7 cellular contexts compared by ENCODE assay signal in genomic region chr3:186514296-186515002, GRCh38. TPM values are rescaled to one million over a fixed set of nuclear protein-coding genes. Genes with fewer than 3 reads are reported as not detected.
DNase-seq lines count a peak whose midpoint lies in the region; ATAC-seq, FAIRE-seq and TF ChIP-seq lines count a peak whose summit lies in the region.

No MANE protein-coding gene starts in this region.

- POLR2A ChIA-PET in GM12878 (lab: Charles Lee): interaction anchor here (1.2 to 1.8 kb wide), 2 partner anchors 11 to 24 kb away, joined by 4 to 5 read pairs; no protein-coding TSS in a partner anchor

- peak; percentile 36; the same call in 1 of the 2 replicates for TF ChIP-seq RAD21 in GM12878 (IDR thresholded peaks at IDR 0.05; ENCODE audit: insufficient read depth, low read depth, low read length)

- H3K27me3 ChIP-seq in GM06990 (replicated peaks; ENCODE audit: control insufficient read depth, insufficient read depth, low read length) (no peaks in the 10 kb centered on the region), KMS-11 (ENCODE audit: insufficient read depth, low read depth) (no peaks in the 10 kb centered on the region), GM12878 (replicated peaks in 1 of 2; ENCODE audit: control insufficient read depth in 2 of 2, insufficient read depth in 2 of 2, low read length in 1 of 2) (no peaks in the 10 kb centered on the region)

- FAIRE-seq in GM12878 (lab: Jason Lieb, UNC) (no peak), frontal cortex (lab: Jason Lieb, UNC) (no peak)

- H3K79me2 ChIP-seq in KMS-11 (ENCODE audit: insufficient read depth, low read depth) (no peaks in the 10 kb centered on the region), GM12878 (ENCODE audit: control insufficient read depth, insufficient read depth, low read length) (no peaks in the 10 kb centered on the region)

- no peak overlapping the region for H2AFZ ChIP-seq in KMS-11 (ENCODE audit: low read depth)
- H2AFZ ChIP-seq in GM12878 (ENCODE audit: control insufficient read depth, low read depth, low read length): no peak overlapping the region

- H3K9ac ChIP-seq in KMS-11 (no peak overlapping the region), GM12878 (ENCODE audit: control insufficient read depth, insufficient read depth, low read length) (no peak overlapping the region)

- H3K36me3 ChIP-seq in GM06990 (ENCODE audit: control insufficient read depth, insufficient read depth, low read length): no peaks in the 10 kb centered on the region
- no peaks in the 10 kb centered on the region for H3K36me3 ChIP-seq in KMS-11 (ENCODE audit: insufficient read depth)
- H3K36me3 ChIP-seq in GM12878 (ENCODE audit: control insufficient read depth in 2 of 2, insufficient read depth in 2 of 2, low read length in 1 of 2): no peaks in the 10 kb centered on the region

- no peaks in the 10 kb centered on the region; the same call in 2 of the 3 replicates for H3K9me3 ChIP-seq in GM12878 (replicated peaks; ENCODE audit: control insufficient read depth, insufficient read depth, low read length)

- in situ Hi-C loops in GM12878 (cut with MboI): no loop called here

- H3K4me2 ChIP-seq in KMS-11 (no peak overlapping the region), GM12878 (ENCODE audit: control insufficient read depth, insufficient read depth) (no peak overlapping the region)

- WGBS in GM12878 (ENCODE audit: insufficient coverage, insufficient replicate concordance, low lambda C conversion rate, missing lambda C conversion rate): 83% methylated on average over 3 of the region's 3 CpGs

- H3K4me1 Mint-ChIP-seq in nephron: no peaks in the 10 kb centered on the region

- no peak for TF ChIP-seq POLR2A in GM12878 (IDR thresholded peaks at IDR 0.05; ENCODE audit: low read depth, low read length)

- SMC1A ChIA-PET in GM12878 (lab: Charles Lee; ENCODE audit: uncharacterized antibody, unreplicated experiment): interaction anchor here (1.0 to 12.3 kb wide), 3 partner anchors 19 to 255 kb away, joined by 3 to 257 read pairs (median 3); no protein-coding TSS in a partner anchor

- peaks cover 28% of the 10 kb centered on the region for H3K27me3 Mint-ChIP-seq in nephron (ENCODE audit: low read depth)

- DNase-seq in GM06990 (ENCODE audit: extremely low read depth, insufficient read length) (no peak), GM12878 (ENCODE audit: low read depth, low spot score) (no peak), DMS114 treated with DMSO at 0.1 percent for 48 hours (lab: John Stamatoyannopoulos, UW; ENCODE audit: unreplicated experiment) (no peak), frontal cortex (ENCODE audit: low spot score in 2 of 2) (no peak)

- TF ChIP-seq EP300 in GM12878 (IDR thresholded peaks at IDR 0.05; ENCODE audit: borderline replicate concordance in 1 of 2, control insufficient read depth in 1 of 2, low read depth in 2 of 2, low read length in 2 of 2): no peak

- H3K27ac ChIP-seq in KMS-11: no peak overlapping the region
- no peak overlapping the region for H3K27ac ChIP-seq in GM12878 (ENCODE audit: control insufficient read depth, insufficient read depth)

- no peak overlapping the region for H3K27ac Mint-ChIP-seq in nephron

- intact Hi-C loops in GM12878 (cut with micrococcal nuclease; ENCODE audit: unreplicated experiment): no loop called here

- ATAC-seq in GM12878: no peak
- no peak for ATAC-seq in HG03439 (IDR thresholded peaks at IDR 0.05; ENCODE audit: unreplicated experiment)

- no peaks in the 10 kb centered on the region for H4K20me1 ChIP-seq in KMS-11 (ENCODE audit: insufficient read depth)
- no peaks in the 10 kb centered on the region for H4K20me1 ChIP-seq in GM12878 (ENCODE audit: control insufficient read depth, insufficient read depth)

- H3K4me1 ChIP-seq in KMS-11 (ENCODE audit: low read depth, poor library complexity, severe bottlenecking): no peaks in the 10 kb centered on the region
- H3K4me1 ChIP-seq in GM12878 (ENCODE audit: control insufficient read depth, insufficient read depth, low read length): peaks cover 59% of the 10 kb centered on the region

- H3K36me3 Mint-ChIP-seq in nephron (ENCODE audit: low read depth): no peaks in the 10 kb centered on the region

- CTCF ChIA-PET in GM12878 (lab: Yijun Ruan, JAX): interaction anchor here (1.1 to 1.5 kb wide), 2 partner anchors 10 to 256 kb away, joined by 3 read pairs; no protein-coding TSS in a partner anchor

- RAD21 ChIA-PET in GM12878 (lab: Charles Lee; ENCODE audit: unreplicated experiment): interaction anchor here (7.8 kb wide), 1 partner anchor 22 kb away, joined by 192 read pairs; no protein-coding TSS in a partner anchor

- H3K4me3 ChIP-seq in GM06990 (replicated peaks; ENCODE audit: low read depth, low read length) (no peak overlapping the region), KMS-11 (IDR thresholded peaks at IDR 0.05; ENCODE audit: insufficient read depth, low read depth, low read length) (no peak overlapping the region), GM12878 (no peak overlapping the region)

- BruUV-seq in GM12878 (replicated peaks; lab: Mats Ljungman, UMichigan): no TSS peak

- no peak overlapping the region for H3K4me3 Mint-ChIP-seq in nephron

- H3K9me3 Mint-ChIP-seq in nephron: no peaks in the 10 kb centered on the region

- TF ChIP-seq CTCF in GM06990 (IDR thresholded peaks at IDR 0.05; ENCODE audit: insufficient read depth, low read length, poor library complexity, severe bottlenecking): peak; percentile 38
- TF ChIP-seq CTCF in KMS-11 (conservative IDR thresholded peaks at IDR 0.05; ENCODE audit: low read depth, low read length): peak; percentile 53; the same call in 1 of the 2 replicates
- peak; percentile 15 to 54 (median 49); a peak in 4 of 6 replicates for TF ChIP-seq CTCF in GM12878 (IDR thresholded peaks at IDR 0.05 in 2 of 3, conservative IDR thresholded peaks at IDR 0.05 in 1 of 3; ENCODE audit: control insufficient read depth in 2 of 3, extremely low read depth in 1 of 3, insufficient read depth in 1 of 3, low read depth in 3 of 3, low read length in 3 of 3)
- TF ChIP-seq CTCF in nephron (IDR thresholded peaks at IDR 0.05; ENCODE audit: unreplicated experiment in 3 of 3): peak in 2 of 3 experiments; percentile 16 to 36

TF ChIP-seq in GM12878, 131 proteins besides CTCF, POLR2A, EP300 and RAD21 (continues in another document):
- TF ChIP-seq IRF4 (IDR thresholded peaks at IDR 0.05; ENCODE audit: low read depth, low read length): peak; percentile 4; the same call in 1 of the 2 replicates

RNA-seq across cellular contexts. Expression of gene CRYGS, which starts 29.7 kb away (rescaled TPM):
- total RNA-seq in GM12878 (2013; cell fraction: nucleolus; rRNA removed): 9.3 and 10.6 TPM in 2 replicates
- total RNA-seq in GM12878 (2014; rRNA removed) (4.1 and 4.8 TPM in 2 replicates), GM12878 (2014; rRNA removed; fragmentation: Illumina TruSeq; extraction: Trizol) (2.4 and 2.5 TPM in 2 replicates), GM12878 (2021) (1.7 and 2.1 TPM in 2 replicates), frontal cortex (1.6 TPM)
- 3.1 TPM for polyA plus RNA-seq in GM12878 (2011; ENCODE audit: low read depth)
- polyA plus RNA-seq in GM12878 (2011; rRNA removed) (5.8 and 6.0 TPM in 2 replicates), GM12878 (2014; fragmentation: Illumina TruSeq; extraction: Trizol) (2.5 and 4.5 TPM in 2 replicates), GM12878 (2014; fragmentation: Nextera tagmentation; extraction: Ambion mirVana) (1 to 10 TPM; 1.4 to 2.8 TPM), GM12878 (2014; rRNA removed) (3.5 and 5.3 TPM in 2 replicates), GM12878 (2016; fragmentation: Nextera tagmentation; extraction: Ambion mirVana) (1 to 10 TPM; 1.1 to 1.6 TPM)
- 2.4 and 4.3 TPM in 2 replicates for polyA plus RNA-seq in GM12878 (2011; cell fraction: cytosol; rRNA removed)
- 16.6 and 23.7 TPM in 2 replicates for polyA plus RNA-seq in GM12878 (2011; cell fraction: nucleus; rRNA removed)
- polyA plus RNA-seq in GM12878 (2012): 3.0 and 3.3 TPM in 2 replicates
- polyA minus RNA-seq in GM12878 (2011; rRNA and poly(A)+ RNA removed): 2.9 and 5.3 TPM in 2 replicates
- 1.2 TPM in 1 of 2 replicates, not detected in the other for polyA minus RNA-seq in GM12878 (2011; cell fraction: cytosol; rRNA and poly(A)+ RNA removed)
- 6.6 and 10.3 TPM in 2 replicates for polyA minus RNA-seq in GM12878 (2011; cell fraction: nucleus; rRNA and poly(A)+ RNA removed)

RNA-seq across cellular contexts. Expression of gene TBCCD1, which starts 52.7 kb away (rescaled TPM):
- total RNA-seq in GM12878 (2013; cell fraction: nucleolus; rRNA removed): 33.7 and 36.8 TPM in 2 replicates
- total RNA-seq in GM12878 (2014; rRNA removed): 20.4 and 21.1 TPM in 2 replicates
- total RNA-seq in GM12878 (2014; rRNA removed; fragmentation: Illumina TruSeq; extraction: Trizol): 14.8 and 15.0 TPM in 2 replicates
- 11.5 and 12.3 TPM in 2 replicates for total RNA-seq in GM12878 (2021)
- 4.2 TPM for polyA plus RNA-seq in GM12878 (2011; ENCODE audit: low read depth)
- 23.4 and 25.0 TPM in 2 replicates for polyA plus RNA-seq in GM12878 (2011; rRNA removed)
- polyA plus RNA-seq in GM12878 (2011; cell fraction: cytosol; rRNA removed): 17.0 and 18.7 TPM in 2 replicates
- polyA plus RNA-seq in GM12878 (2011; cell fraction: nucleus; rRNA removed): 16.5 and 17.4 TPM in 2 replicates
- 5.6 and 6.4 TPM in 2 replicates for polyA plus RNA-seq in GM12878 (2012)
- 14.3 and 16.5 TPM in 2 replicates for polyA plus RNA-seq in GM12878 (2014; fragmentation: Illumina TruSeq; extraction: Trizol)
- 10 to 100 TPM in 1 of 2 experiments, 1 to 10 TPM in 1; 6.9 to 11.3 TPM for polyA plus RNA-seq in GM12878 (2014; fragmentation: Nextera tagmentation; extraction: Ambion mirVana)
- 14.1 and 14.7 TPM in 2 replicates for polyA plus RNA-seq in GM12878 (2014; rRNA removed)
- 10 to 100 TPM; 15.8 to 18.0 TPM for polyA plus RNA-seq in GM12878 (2016; fragmentation: Nextera tagmentation; extraction: Ambion mirVana)
- polyA minus RNA-seq in GM12878 (2011; rRNA and poly(A)+ RNA removed): 28.0 and 35.4 TPM in 2 replicates
- 9.1 and 11.5 TPM in 2 replicates for polyA minus RNA-seq in GM12878 (2011; cell fraction: cytosol; rRNA and poly(A)+ RNA removed)
- polyA minus RNA-seq in GM12878 (2011; cell fraction: nucleus; rRNA and poly(A)+ RNA removed): 15.6 and 18.5 TPM in 2 replicates
- total RNA-seq in frontal cortex: 32.2 TPM

RNA-seq across cellular contexts. Expression of gene DNAJB11, which starts 56.1 kb away (rescaled TPM):
- 51.5 and 52.8 TPM in 2 replicates for total RNA-seq in GM12878 (2013; cell fraction: nucleolus; rRNA removed)
- total RNA-seq in GM12878 (2014; rRNA removed) (57.9 and 62.9 TPM in 2 replicates), GM12878 (2014; rRNA removed; fragmentation: Illumina TruSeq; extraction: Trizol) (52.7 and 57.7 TPM in 2 replicates), GM12878 (2021) (44.1 and 45.1 TPM in 2 replicates), frontal cortex (31.4 TPM)
- polyA plus RNA-seq in GM12878 (2011; ENCODE audit: low read depth): 32.4 TPM
- polyA plus RNA-seq in GM12878 (2011; rRNA removed) (43.3 and 56.9 TPM in 2 replicates), GM12878 (2014; fragmentation: Illumina TruSeq; extraction: Trizol) (65.0 and 67.8 TPM in 2 replicates), GM12878 (2014; fragmentation: Nextera tagmentation; extraction: Ambion mirVana) (10 to 100 TPM; 16.2 to 26.4 TPM), GM12878 (2014; rRNA removed) (59.4 and 61.5 TPM in 2 replicates), GM12878 (2016; fragmentation: Nextera tagmentation; extraction: Ambion mirVana) (100 to 1,000 TPM; 130 to 135 TPM)
- polyA plus RNA-seq in GM12878 (2011; cell fraction: cytosol; rRNA removed): 15.0 and 15.3 TPM in 2 replicates
- 39.4 and 58.9 TPM in 2 replicates for polyA plus RNA-seq in GM12878 (2011; cell fraction: nucleus; rRNA removed)
- 41.7 and 54.8 TPM in 2 replicates for polyA plus RNA-seq in GM12878 (2012)
- 10.8 and 16.1 TPM in 2 replicates for polyA minus RNA-seq in GM12878 (2011; rRNA and poly(A)+ RNA removed)
- polyA minus RNA-seq in GM12878 (2011; cell fraction: cytosol; rRNA and poly(A)+ RNA removed): 13.3 and 16.3 TPM in 2 replicates
- polyA minus RNA-seq in GM12878 (2011; cell fraction: nucleus; rRNA and poly(A)+ RNA removed): 20.3 and 33.4 TPM in 2 replicates
